ENCODE assay signal across 11 cellular contexts in the genomic region with DNA sequence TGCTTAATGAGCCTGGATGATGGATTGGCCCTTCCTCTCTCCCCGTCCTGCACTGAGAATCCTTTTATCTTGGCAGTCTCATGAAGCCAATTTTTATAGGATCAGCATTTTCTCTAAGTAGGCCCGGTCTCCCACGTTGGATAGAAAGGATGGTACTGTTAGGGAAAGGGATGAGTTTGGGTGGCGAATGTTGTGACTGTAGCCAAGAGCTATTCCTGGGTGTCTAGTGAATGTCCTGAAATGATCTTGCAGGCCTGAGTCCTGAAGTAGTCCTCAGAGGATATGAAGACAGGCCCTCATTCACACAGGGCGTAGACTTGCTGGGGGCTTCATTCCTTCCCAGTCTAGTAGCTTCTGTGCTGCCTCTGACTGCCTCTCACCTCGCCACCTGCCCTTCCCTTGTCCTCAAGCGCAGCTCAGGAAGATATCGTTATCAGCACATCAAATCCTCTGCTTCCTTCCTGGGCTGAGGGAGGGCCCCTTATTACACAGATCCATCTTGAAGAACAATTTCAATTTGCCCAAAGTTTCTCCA. TPM values are rescaled to one million over a fixed set of nuclear protein-coding genes. Genes with fewer than 3 reads are reported as not detected.
DNase-seq lines count a peak whose midpoint lies in the region; ATAC-seq and TF ChIP-seq lines count a peak whose summit lies in the region.
"Had no signal": no experiment of that assay in that cellular context is flagged by ENCODE, and none has a peak within 500 bp of the region (broad histone marks: within the 10 kb centered on the region; RNA-seq: fewer than 3 reads in every experiment).

No MANE protein-coding gene starts in this region.

- peaks cover 83% of the 10 kb centered on the region for H3K4me1 Mint-ChIP-seq in activated CD8-positive, alpha-beta T cell treated with anti-CD3 and anti-CD28 coated beads for 36 hours (ENCODE audit: low read depth)
- H3K4me1 Mint-ChIP-seq in WTC11 (peaks cover 24% of the 10 kb centered on the region), Calu3 (ENCODE audit: low read depth, unreplicated experiment) (no peaks in the 10 kb centered on the region)

- no peaks in the 10 kb centered on the region for H3K27me3 Mint-ChIP-seq in activated CD8-positive, alpha-beta T cell treated with anti-CD3 and anti-CD28 coated beads for 36 hours
- H3K27me3 Mint-ChIP-seq in WTC11 (ENCODE audit: low read depth) (no peaks in the 10 kb centered on the region), Calu3 (ENCODE audit: unreplicated experiment) (peaks cover 45% of the 10 kb centered on the region)
- H3K27me3 Mint-ChIP-seq: type B pancreatic cell had no signal

- peaks cover 2 to 38% (median 26%) of the 10 kb centered on the region in 10 experiments; a peak in 17 of 20 replicates for H3K4me1 ChIP-seq in BLaER1 treated with 17β-estradiol and CSF1 and Interleukin-3, amounts not matched to agents 10 nM and 100 nM
- H3K4me1 ChIP-seq in parathyroid adenoma: peaks cover 33% of the 10 kb centered on the region

- H2AFZ ChIP-seq in parathyroid adenoma: peak overlapping the region; percentile 10

- BruUV-seq in Calu3 (replicated peaks; lab: Mats Ljungman, UMichigan): no TSS peak

- DNase-seq in activated CD8-positive, alpha-beta T cell treated with anti-CD3 and anti-CD28 coated beads for 36 hours: no peak
- DNase-seq in Right ventricle myocardium superior (no peak), WTC11 (ENCODE audit: low spot score) (no peak), C1 segment of cervical spinal cord (lab: John Stamatoyannopoulos, UW) (no peak), AG08395 (ENCODE audit: low spot score) (no peak), Calu3 (no peak)
- DNase-seq: DMS153, NCI-H1105 treated with DMSO at 0.1 percent for 48 hours had no signal

- no peaks in the 10 kb centered on the region for H3K9me3 Mint-ChIP-seq in activated CD8-positive, alpha-beta T cell treated with anti-CD3 and anti-CD28 coated beads for 36 hours
- H3K9me3 Mint-ChIP-seq in WTC11 (no peaks in the 10 kb centered on the region), Calu3 (ENCODE audit: low read depth, unreplicated experiment) (no peaks in the 10 kb centered on the region)

- intact Hi-C loops in activated CD8-positive, alpha-beta T cell treated with anti-CD3 and anti-CD28 coated beads for 36 hours (cut with micrococcal nuclease): no loop called here
- intact Hi-C loops in Right ventricle myocardium superior (cut with DNase I): no loop called here
- intact Hi-C loops in Calu3 (cut with micrococcal nuclease; ENCODE audit: unreplicated experiment): no loop called here

- H3K27me3 ChIP-seq in BLaER1 treated with 17β-estradiol and CSF1 and Interleukin-3, amounts not matched to agents 10 nM and 100 nM: no peaks in the 10 kb centered on the region
- no peaks in the 10 kb centered on the region for H3K27me3 ChIP-seq in parathyroid adenoma (ENCODE audit: control insufficient read depth, insufficient read depth, low read length)

- H4K20me1 ChIP-seq in BLaER1 treated with 17β-estradiol and CSF1 and Interleukin-3, amounts not matched to agents 10 nM and 100 nM: peaks cover 0 to 9% (median 0%) of the 10 kb centered on the region in 11 experiments; a peak in 3 of 22 replicates

- peaks cover 49% of the 10 kb centered on the region for H3K79me2 ChIP-seq in parathyroid adenoma

- CTCF ChIA-PET in activated CD8-positive, alpha-beta T cell treated with anti-CD3 and anti-CD28 coated beads for 36 hours (lab: Charles Lee): interaction anchor here (0.9 to 14.1 kb wide), 18 partner anchors 9 to 471 kb away, joined by 3 to 216 read pairs (median 8); a partner anchor contains a TSS
- CTCF ChIA-PET in WTC11 (lab: Charles Lee): interaction anchor here (1.0 to 2.4 kb wide), 5 partner anchors 10 to 189 kb away, joined by 3 to 32 read pairs (median 5); a partner anchor contains a TSS
- CTCF ChIA-PET in Calu3 (lab: Charles Lee): interaction anchor here (0.9 kb wide), 1 partner anchor 471 kb away, joined by 3 read pairs; no protein-coding TSS in a partner anchor

- H3K9ac ChIP-seq in BLaER1 treated with 17β-estradiol and CSF1 and Interleukin-3, amounts not matched to agents 10 nM and 100 nM: no peak overlapping the region
- H3K9ac ChIP-seq in parathyroid adenoma: no peak overlapping the region

- H3K27ac ChIP-seq in BLaER1 treated with 17β-estradiol and CSF1 and Interleukin-3, amounts not matched to agents 10 nM and 100 nM: peak overlapping the region in 2 of 11 experiments; percentile 23 to 37; a peak in 3 of 22 replicates
- H3K27ac ChIP-seq in parathyroid adenoma: peak overlapping the region; percentile 67

- H3K36me3 Mint-ChIP-seq in activated CD8-positive, alpha-beta T cell treated with anti-CD3 and anti-CD28 coated beads for 36 hours (ENCODE audit: low read depth): peaks cover 80% of the 10 kb centered on the region
- H3K36me3 Mint-ChIP-seq in WTC11: peaks cover 20% of the 10 kb centered on the region
- H3K36me3 Mint-ChIP-seq in Calu3 (ENCODE audit: insufficient read depth, unreplicated experiment): no peaks in the 10 kb centered on the region

- H3K9me3 ChIP-seq in BLaER1 treated with 17β-estradiol and CSF1 and Interleukin-3, amounts not matched to agents 10 nM and 100 nM (replicated peaks in 1 of 11): peaks cover 0 to under 1% (median 0%) of the 10 kb centered on the region in 11 experiments; a peak in 1 of 22 replicates
- H3K9me3 ChIP-seq in parathyroid adenoma (ENCODE audit: control insufficient read depth, low read length): no peaks in the 10 kb centered on the region

- H3K36me3 ChIP-seq in BLaER1 treated with 17β-estradiol and CSF1 and Interleukin-3, amounts not matched to agents 10 nM and 100 nM: peaks cover 8 to 96% (median 78%) of the 10 kb centered on the region in 11 experiments; a peak in 21 of 22 replicates
- H3K36me3 ChIP-seq in parathyroid adenoma (ENCODE audit: control insufficient read depth, insufficient read depth, low read length): no peaks in the 10 kb centered on the region

- POLR2A ChIA-PET in activated CD8-positive, alpha-beta T cell treated with anti-CD3 and anti-CD28 coated beads for 36 hours (lab: Charles Lee): interaction anchor here (1.0 to 19.3 kb wide), 10 partner anchors 8 to 210 kb away, joined by 3 to 440 read pairs (median 4); a partner anchor contains a TSS
- POLR2A ChIA-PET in WTC11 (lab: Charles Lee): no interaction called here

- H3K4me3 ChIP-seq in BLaER1 treated with 17β-estradiol and CSF1 and Interleukin-3, amounts not matched to agents 10 nM and 100 nM: no peak overlapping the region
- no peak overlapping the region for H3K4me3 ChIP-seq in parathyroid adenoma (ENCODE audit: low read depth, low read length)

- ATAC-seq in activated CD8-positive, alpha-beta T cell treated with anti-CD3 and anti-CD28 coated beads for 36 hours: no peak
- ATAC-seq in Right ventricle myocardium superior (ENCODE audit: poor library complexity) (peak; percentile 45), WTC11 (no peak)

- peak overlapping the region; percentile 97 for H3K27ac Mint-ChIP-seq in activated CD8-positive, alpha-beta T cell treated with anti-CD3 and anti-CD28 coated beads for 36 hours
- no peak overlapping the region for H3K27ac Mint-ChIP-seq in WTC11
- no peak overlapping the region for H3K27ac Mint-ChIP-seq in Calu3 (ENCODE audit: unreplicated experiment)

- peak overlapping the region; percentile 78 for H3K4me3 Mint-ChIP-seq in activated CD8-positive, alpha-beta T cell treated with anti-CD3 and anti-CD28 coated beads for 36 hours
- no peak overlapping the region for H3K4me3 Mint-ChIP-seq in WTC11
- H3K4me3 Mint-ChIP-seq in Calu3 (ENCODE audit: low read depth, unreplicated experiment): no peak overlapping the region
- H3K4me3 Mint-ChIP-seq: type B pancreatic cell had no signal

- TF ChIP-seq CTCF in activated CD8-positive, alpha-beta T cell treated with anti-CD3 and anti-CD28 coated beads for 36 hours (IDR thresholded peaks at IDR 0.05): no peak
- TF ChIP-seq CTCF in parathyroid adenoma (IDR thresholded peaks at IDR 0.05) (no peak), WTC11 (IDR thresholded peaks at IDR 0.05) (no peak), Calu3 (IDR thresholded peaks at IDR 0.05; ENCODE audit: unreplicated experiment) (no peak)

- H3K4me2 ChIP-seq in BLaER1 treated with 17β-estradiol and CSF1 and Interleukin-3, amounts not matched to agents 10 nM and 100 nM: peak overlapping the region in 8 of 11 experiments; percentile 3 to 42 (median 22); a peak in 12 of 22 replicates
- peak overlapping the region; percentile 27 for H3K4me2 ChIP-seq in parathyroid adenoma (ENCODE audit: low read length)

TF ChIP-seq in WTC11, 78 proteins besides CTCF, POLR2A, EP300 and RAD21 (continues in another document):
- TF ChIP-seq TEAD1 (CRISPR knock-in tag; IDR thresholded peaks at IDR 0.05) (no peak), TEAD4 (CRISPR knock-in tag; IDR thresholded peaks at IDR 0.05) (no peak), CREM (CRISPR knock-in tag; IDR thresholded peaks at IDR 0.05) (no peak), ZNF263 (CRISPR knock-in tag; IDR thresholded peaks at IDR 0.05; ENCODE audit: low read depth) (no peak)
- TF ChIP-seq, protein P1, sequence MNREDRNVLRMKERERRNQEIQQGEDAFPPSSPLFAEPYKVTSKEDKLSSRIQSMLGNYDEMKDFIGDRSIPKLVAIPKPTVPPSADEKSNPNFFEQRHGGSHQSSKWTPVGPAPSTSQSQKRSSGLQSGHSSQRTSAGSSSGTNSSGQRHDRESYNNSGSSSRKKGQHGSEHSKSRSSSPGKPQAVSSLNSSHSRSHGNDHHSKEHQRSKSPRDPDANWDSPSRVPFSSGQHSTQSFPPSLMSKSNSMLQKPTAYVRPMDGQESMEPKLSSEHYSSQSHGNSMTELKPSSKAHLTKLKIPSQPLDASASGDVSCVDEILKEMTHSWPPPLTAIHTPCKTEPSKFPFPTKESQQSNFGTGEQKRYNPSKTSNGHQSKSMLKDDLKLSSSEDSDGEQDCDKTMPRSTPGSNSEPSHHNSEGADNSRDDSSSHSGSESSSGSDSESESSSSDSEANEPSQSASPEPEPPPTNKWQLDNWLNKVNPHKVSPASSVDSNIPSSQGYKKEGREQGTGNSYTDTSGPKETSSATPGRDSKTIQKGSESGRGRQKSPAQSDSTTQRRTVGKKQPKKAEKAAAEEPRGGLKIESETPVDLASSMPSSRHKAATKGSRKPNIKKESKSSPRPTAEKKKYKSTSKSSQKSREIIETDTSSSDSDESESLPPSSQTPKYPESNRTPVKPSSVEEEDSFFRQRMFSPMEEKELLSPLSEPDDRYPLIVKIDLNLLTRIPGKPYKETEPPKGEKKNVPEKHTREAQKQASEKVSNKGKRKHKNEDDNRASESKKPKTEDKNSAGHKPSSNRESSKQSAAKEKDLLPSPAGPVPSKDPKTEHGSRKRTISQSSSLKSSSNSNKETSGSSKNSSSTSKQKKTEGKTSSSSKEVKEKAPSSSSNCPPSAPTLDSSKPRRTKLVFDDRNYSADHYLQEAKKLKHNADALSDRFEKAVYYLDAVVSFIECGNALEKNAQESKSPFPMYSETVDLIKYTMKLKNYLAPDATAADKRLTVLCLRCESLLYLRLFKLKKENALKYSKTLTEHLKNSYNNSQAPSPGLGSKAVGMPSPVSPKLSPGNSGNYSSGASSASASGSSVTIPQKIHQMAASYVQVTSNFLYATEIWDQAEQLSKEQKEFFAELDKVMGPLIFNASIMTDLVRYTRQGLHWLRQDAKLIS (CRISPR knock-in tag; IDR thresholded peaks at IDR 0.05; ENCODE audit: borderline replicate concordance): no peak

RNA-seq across cellular contexts. Expression of a gene that starts 8.9 kb away (rescaled TPM):
- total RNA-seq in activated CD8-positive, alpha-beta T cell treated with anti-CD3 and anti-CD28 coated beads for 36 hours: 100 to 1,000 TPM; 127 to 130 TPM
- 115 TPM for total RNA-seq in Right ventricle myocardium superior
- total RNA-seq in WTC11 (2021): 30.8 to 47.3 TPM (median 34.7 TPM) in 3 replicates
- total RNA-seq in Calu3 (2022): 2.4 and 3.3 TPM in 2 replicates
